Comparison of ENCODE assay signal across 6 cellular contexts in genomic region chr22:40311646-40312045, GRCh38. TPM values are rescaled to one million over a fixed set of nuclear protein-coding genes. Genes with fewer than 3 reads are reported as not detected.
A peak's percentile ranks its signal among the peaks of the same experiment; 100 is the strongest.
DNase-seq lines count a peak whose midpoint lies in the region; ATAC-seq and TF ChIP-seq lines count a peak whose summit lies in the region.
"Not testable (repeated sequence)": the region's sequence is repeated elsewhere in the genome, so short reads cannot be mapped to it uniquely, and the experiment has no call there.

No MANE protein-coding gene starts in this region.

- H3K27me3 Mint-ChIP-seq in HFFc6 (ENCODE audit: insufficient read depth); central memory CD8-positive, alpha-beta T cell; glutamatergic neuron (ENCODE audit: unreplicated experiment); nephron progenitor cell (ENCODE audit: low read depth, poor library complexity): not testable (repeated sequence)

- H3K27ac ChIP-seq in stomach = peak overlapping the region in 3 of 5 donors; percentile 21 to 68 (median 61)

- H3K36me3 Mint-ChIP-seq in HFFc6 (ENCODE audit: low read depth) (peaks cover 48% of the 10 kb centered on the region), glutamatergic neuron (ENCODE audit: unreplicated experiment) (peaks cover 13% of the 10 kb centered on the region), nephron progenitor cell (ENCODE audit: low read depth) (peaks cover 78% of the 10 kb centered on the region)
- H3K36me3 Mint-ChIP-seq in central memory CD8-positive, alpha-beta T cell (ENCODE audit: insufficient read depth) = peaks cover 73% of the 10 kb centered on the region

- H3K9me3 Mint-ChIP-seq in HFFc6; central memory CD8-positive, alpha-beta T cell; glutamatergic neuron (ENCODE audit: unreplicated experiment); nephron progenitor cell: not testable (repeated sequence)

- WGBS in stomach, 5 donors = 91 to 97% (median 97%) methylated on average over 12 of the region's 12 CpGs

- TF ChIP-seq CTCF in HFFc6 (IDR thresholded peaks at IDR 0.05); glutamatergic neuron (IDR thresholded peaks at IDR 0.05; ENCODE audit: partially characterized antibody, unreplicated experiment); nephron progenitor cell (IDR thresholded peaks at IDR 0.05); stomach (IDR thresholded peaks at IDR 0.05): not testable (repeated sequence)

- H3K4me3 Mint-ChIP-seq in HFFc6 = peak overlapping the region; percentile 84
- not testable (repeated sequence) for H3K4me3 Mint-ChIP-seq in central memory CD8-positive, alpha-beta T cell
- H3K4me3 Mint-ChIP-seq in glutamatergic neuron (ENCODE audit: unreplicated experiment) = peak overlapping the region; percentile 61
- peak overlapping the region; percentile 48 for H3K4me3 Mint-ChIP-seq in nephron progenitor cell

- ATAC-seq in central memory CD8-positive, alpha-beta T cell (replicated peaks; ENCODE audit: extremely low read depth, poor library complexity, severe bottlenecking) = not testable (repeated sequence)

- not testable (repeated sequence) for DNase-seq in HFFc6; central memory CD8-positive, alpha-beta T cell (ENCODE audit: low spot score in 2 of 2); glutamatergic neuron; nephron progenitor cell; stomach
- DNase-seq in activated CD8-positive, alpha-beta memory T cell treated with anti-CD3 and anti-CD28 coated beads, Interleukin-2, amount 50 U/mL, for 48 hours = peak; percentile 8

- not testable (repeated sequence) for TF ChIP-seq POLR2A in stomach (IDR thresholded peaks at IDR 0.05)

- peaks cover 0 to 34% (median 16%) of the 10 kb centered on the region in 4 donors for H3K4me1 ChIP-seq in stomach

- not testable (repeated sequence) for H3K27me3 ChIP-seq in stomach

- not testable (repeated sequence) for TF ChIP-seq EP300 in stomach (IDR thresholded peaks at IDR 0.05)

- H3K9me3 ChIP-seq in stomach = not testable (repeated sequence)

- peaks cover 71 to 100% (median 99%) of the 10 kb centered on the region in 4 donors for H3K36me3 ChIP-seq in stomach

- not testable (repeated sequence) for H3K4me3 ChIP-seq in stomach

- intact Hi-C loops in stomach (cut with DNase I; ENCODE audit: low total_unique reads) = not testable (repeated sequence)

- peak overlapping the region; percentile 86 for H3K27ac Mint-ChIP-seq in HFFc6
- peak overlapping the region; percentile 2 for H3K27ac Mint-ChIP-seq in central memory CD8-positive, alpha-beta T cell (ENCODE audit: low read depth)
- H3K27ac Mint-ChIP-seq in glutamatergic neuron (ENCODE audit: unreplicated experiment) = peak overlapping the region; percentile 74
- H3K27ac Mint-ChIP-seq in nephron progenitor cell = peak overlapping the region; percentile 96

- H3K4me1 Mint-ChIP-seq in HFFc6 (ENCODE audit: low read depth) = peaks cover 44% of the 10 kb centered on the region
- H3K4me1 Mint-ChIP-seq in central memory CD8-positive, alpha-beta T cell = peaks cover 21% of the 10 kb centered on the region
- H3K4me1 Mint-ChIP-seq in glutamatergic neuron (ENCODE audit: low read depth, unreplicated experiment) = peaks cover 12% of the 10 kb centered on the region
- H3K4me1 Mint-ChIP-seq in nephron progenitor cell = peaks cover 24% of the 10 kb centered on the region

RNA-seq across cellular contexts. Expression of gene ADSL, which starts 34.7 kb away (rescaled TPM):
- total RNA-seq in HFFc6 (2021; fragmentation: NEBNext Ultra II Directional; extraction: Animal tissue kit (Norgen Biotek cat#: 25700)) = 10 to 100 TPM; 60.6 to 73.8 (median 70.9) TPM
- 62.3 TPM for total RNA-seq in glutamatergic neuron (ENCODE audit: unreplicated experiment)
- total RNA-seq in stomach = 100 to 1,000 TPM in 1 of 5 donors, 10 to 100 TPM in 4; 17.0 to 167 (median 27.8) TPM
- 10 to 100 TPM; 33.9 to 39.4 (median 39.3) TPM for polyA plus RNA-seq in stomach

RNA-seq across cellular contexts. Expression of gene SGSM3, which starts 58.7 kb away (rescaled TPM):
- total RNA-seq in HFFc6 (2021; fragmentation: NEBNext Ultra II Directional; extraction: Animal tissue kit (Norgen Biotek cat#: 25700)) = 10 to 100 TPM; 41.3 to 52.1 (median 45.5) TPM
- total RNA-seq in glutamatergic neuron (ENCODE audit: unreplicated experiment) (105 TPM), stomach (100 to 1,000 TPM; 109 to 503 (median 285) TPM)
- polyA plus RNA-seq in stomach = 100 to 1,000 TPM; 142 to 187 (median 147) TPM

Comparison
In these comparisons a context has a peak if more than half of its experiments do, and no peak if none do; other contexts are left out.
1. H3K27ac Mint-ChIP-seq: peak in every context shown above with its lines; median percentile 96 in nephron progenitor cell; 86 in HFFc6; 74 in glutamatergic neuron; 2 in central memory CD8-positive, alpha-beta T cell.